20 cellular contexts compared by ENCODE assay signal in genomic region chr6:51495806-51496380, GRCh38.
"Had no signal": no experiment of that assay in that cellular context is flagged by ENCODE, and none has a peak within 500 bp of the region (broad histone marks: within the 10 kb centered on the region; RNA-seq: fewer than 3 reads in every experiment).

No MANE protein-coding gene starts in this region.

- H3K4me2 ChIP-seq: smooth muscle cell had no signal

- H3K4me1 Mint-ChIP-seq: T-helper 17 cell had no signal

- H3K9me3 ChIP-seq: adrenal gland, lower lobe of right lung, right lobe of liver, stomach, upper lobe of left lung had no signal

- H3K9me3 Mint-ChIP-seq: nephron progenitor cell had no signal

- H3K27ac ChIP-seq: adrenal gland, cardiac muscle cell, lower lobe of right lung, right lobe of liver, stomach, upper lobe of left lung had no signal

- H3K27me3 Mint-ChIP-seq: effector memory CD8-positive, alpha-beta T cell; T-helper 17 cell had no signal

- H3K4me3 ChIP-seq: adrenal gland, cardiac muscle cell, lower lobe of right lung, right lobe of liver, smooth muscle cell, stomach, upper lobe of left lung had no signal

- H3K4me1 ChIP-seq: adrenal gland, lower lobe of right lung, right lobe of liver, upper lobe of left lung had no signal

- DNase-seq: activated CD4-positive, alpha-beta T cell treated with anti-CD3 and anti-CD28 coated beads, Interleukin-2, amount 50 U/mL, for 1 hour; activated CD4-positive, CD25-positive, alpha-beta regulatory T cell treated with anti-CD3 and anti-CD28 coated beads, Interleukin-2, amount 50 U/mL, for 72 hours; activated CD8-positive, alpha-beta memory T cell treated with anti-CD3 and anti-CD28 coated beads for 24 hours; activated CD8-positive, alpha-beta memory T cell treated with anti-CD3 and anti-CD28 coated beads, Interleukin-2, amount 50 U/mL, for 48 hours; activated effector memory CD4-positive, alpha-beta T cell treated with anti-CD3 and anti-CD28 coated beads, Interleukin-2, amount 50 U/mL, for 16 hours; activated naive CD4-positive, alpha-beta T cell treated with anti-CD3 and anti-CD28 coated beads, Interleukin-2, amount 50 U/mL, for 16 hours; activated T-cell treated with anti-CD3 and anti-CD28 coated beads, Interleukin-2, amount 50 U/mL, for 72 hours; adrenal gland; effector memory CD8-positive, alpha-beta T cell; left cardiac atrium; lower lobe of right lung; nephron progenitor cell; right lobe of liver; stimulated activated CD4-positive, alpha-beta T cell treated with anti-CD3 and anti-CD28 coated beads, Interleukin-4, amount 100 ng/mL, for 1 hour; T-helper 17 cell; upper lobe of left lung had no signal

- H3K27ac Mint-ChIP-seq: activated T-cell treated with anti-CD3 and anti-CD28 coated beads, Interleukin-2, amount 50 U/mL, for 72 hours; effector memory CD8-positive, alpha-beta T cell; nephron progenitor cell; T-helper 17 cell had no signal

- H3K36me3 ChIP-seq: adrenal gland, cardiac muscle cell, lower lobe of right lung, right lobe of liver, stomach, upper lobe of left lung had no signal

- H3K4me3 Mint-ChIP-seq: activated T-cell treated with anti-CD3 and anti-CD28 coated beads, Interleukin-2, amount 50 U/mL, for 72 hours; effector memory CD8-positive, alpha-beta T cell; nephron progenitor cell; T-helper 17 cell had no signal

- H3K27me3 ChIP-seq: adrenal gland, cardiac muscle cell, right lobe of liver, stomach, upper lobe of left lung had no signal

- ATAC-seq: activated T-cell treated with anti-CD3 and anti-CD28 coated beads, Interleukin-2, amount 50 U/mL, for 72 hours; effector memory CD8-positive, alpha-beta T cell; left cardiac atrium; T-helper 17 cell had no signal

- FAIRE-seq: astrocyte had no signal
